10 cellular contexts compared by ENCODE assay signal in genomic region chr5:132428811-132429440, GRCh38. TPM values are rescaled to one million over a fixed set of nuclear protein-coding genes. Genes with fewer than 3 reads are reported as not detected.
DNase-seq lines count a peak whose midpoint lies in the region; ATAC-seq and TF ChIP-seq lines count a peak whose summit lies in the region.
"Had no signal": no experiment of that assay in that cellular context is flagged by ENCODE, and none has a peak within 500 bp of the region (broad histone marks: within the 10 kb centered on the region; RNA-seq: fewer than 3 reads in every experiment).

No MANE protein-coding gene starts in this region.

- ATAC-seq in right lobe of liver: no peak

- H3K4me3 ChIP-seq in ACC112 (ENCODE audit: low read depth, low read length) (no peak overlapping the region; the same call in 1 of the 2 replicates), astrocyte of the cerebellum (ENCODE audit: low read depth, low read length) (no peak overlapping the region), muscle layer of duodenum (ENCODE audit: low read depth in 1 of 2, low read length in 2 of 2) (peak overlapping the region in 1 of 2 donors; percentile 26), right lobe of liver (no peak overlapping the region)

- TF ChIP-seq CTCF in astrocyte of the cerebellum (IDR thresholded peaks at IDR 0.05; ENCODE audit: low read depth, low read length, missing control alignments) (no peak), right lobe of liver (IDR thresholded peaks at IDR 0.05) (no peak)

- H3K27ac ChIP-seq in ACC112 (ENCODE audit: low read depth, low read length): peak overlapping the region; percentile 6; the same call in 1 of the 2 replicates
- H3K27ac ChIP-seq in muscle layer of duodenum (ENCODE audit: low read length): peak overlapping the region; percentile 92
- H3K27ac ChIP-seq in right lobe of liver: peak overlapping the region in 1 of 3 donors; percentile 78

- H3K36me3 ChIP-seq in ACC112 (ENCODE audit: insufficient read depth, low read length): no peaks in the 10 kb centered on the region
- peaks cover 0 to 7% of the 10 kb centered on the region in 2 donors for H3K36me3 ChIP-seq in muscle layer of duodenum (ENCODE audit: control insufficient read depth in 1 of 2, insufficient read depth in 2 of 2, low read length in 2 of 2)
- H3K36me3 ChIP-seq in right lobe of liver: no peaks in the 10 kb centered on the region

- no peak for TF ChIP-seq POLR2A in right lobe of liver (IDR thresholded peaks at IDR 0.05)

- intact Hi-C loops in right lobe of liver (cut with DNase I): loop anchor here (10.0 kb wide), 1 partner anchor 56 kb away; no protein-coding TSS in a partner anchor

- peaks cover 37% of the 10 kb centered on the region for H3K79me2 ChIP-seq in ACC112 (ENCODE audit: control insufficient read depth, insufficient read depth, low read length, unreplicated experiment)

- DNase-seq in HT1080 (ENCODE audit: low read depth) (peak; percentile 87), astrocyte of the cerebellum (ENCODE audit: low read depth) (peak; percentile 55), amygdala (lab: John Stamatoyannopoulos, UW) (no peak), right lobe of liver (no peak), NCI-H510A (lab: John Stamatoyannopoulos, UW) (no peak), Kasumi-1 (lab: John Stamatoyannopoulos, UW) (no peak)
- DNase-seq: GDM1; stimulated activated CD4-positive, alpha-beta T cell treated with anti-CD3 and anti-CD28 coated beads, Interleukin-4, amount 100 ng/mL, for 24 hours had no signal

- H2AFZ ChIP-seq in ACC112 (ENCODE audit: low read length, unreplicated experiment): no peak overlapping the region

- H3K9me3 ChIP-seq in muscle layer of duodenum (ENCODE audit: control insufficient read depth in 1 of 2, low read length in 2 of 2): no peaks in the 10 kb centered on the region
- no peaks in the 10 kb centered on the region for H3K9me3 ChIP-seq in right lobe of liver

- peaks cover 62% of the 10 kb centered on the region for H3K4me1 ChIP-seq in ACC112 (ENCODE audit: control insufficient read depth, insufficient read depth, low read length, unreplicated experiment)
- H3K4me1 ChIP-seq in muscle layer of duodenum (ENCODE audit: control insufficient read depth in 1 of 2, insufficient read depth in 2 of 2, low read length in 2 of 2): peaks cover 62 to 69% of the 10 kb centered on the region in 2 donors
- H3K4me1 ChIP-seq in right lobe of liver: peaks cover 0 to 49% (median 23%) of the 10 kb centered on the region in 4 donors

- H3K27me3 ChIP-seq in ACC112 (ENCODE audit: insufficient read depth, low read length) (no peaks in the 10 kb centered on the region), muscle layer of duodenum (ENCODE audit: low read depth, low read length) (no peaks in the 10 kb centered on the region), right lobe of liver (no peaks in the 10 kb centered on the region)

- 95% methylated on average over 3 of the region's 6 CpGs for WGBS in right lobe of liver (ENCODE audit: insufficient coverage, low coverage, low lambda C conversion rate, missing lambda C conversion rate)

- in situ Hi-C loops in astrocyte of the cerebellum (cut with HindIII; ENCODE audit: low sequenced_read_pairs): no loop called here

RNA-seq across cellular contexts. Expression of gene SLC22A5, which starts 59.4 kb away (rescaled TPM):
- total RNA-seq in HT1080 (2014; rRNA removed; shearing (Covaris generic)): 0.70 and 2.1 TPM in 2 replicates
- polyA plus RNA-seq in HT1080 (2015; cell fraction: cytosol; rRNA removed): 1.3 and 2.6 TPM in 2 replicates
- 5.5 and 6.9 TPM in 2 replicates for polyA plus RNA-seq in HT1080 (2015; cell fraction: nucleus; rRNA removed)
- total RNA-seq in right lobe of liver: 10 to 100 TPM in 1 of 6 experiments, 1 to 10 TPM in 5; 4.7 to 11.1 (median 6.5) TPM

Comparison
In these comparisons a context has a peak if more than half of its experiments do, and no peak if none do; other contexts are left out.
1. DNase-seq: peak in HT1080 (single experiment) and astrocyte of the cerebellum (single experiment); none in amygdala (0 of 56), right lobe of liver (0 of 3), NCI-H510A (single experiment) and Kasumi-1 (0 of 2).